Comparison of ENCODE assay signal across 11 cellular contexts in the genomic region with DNA sequence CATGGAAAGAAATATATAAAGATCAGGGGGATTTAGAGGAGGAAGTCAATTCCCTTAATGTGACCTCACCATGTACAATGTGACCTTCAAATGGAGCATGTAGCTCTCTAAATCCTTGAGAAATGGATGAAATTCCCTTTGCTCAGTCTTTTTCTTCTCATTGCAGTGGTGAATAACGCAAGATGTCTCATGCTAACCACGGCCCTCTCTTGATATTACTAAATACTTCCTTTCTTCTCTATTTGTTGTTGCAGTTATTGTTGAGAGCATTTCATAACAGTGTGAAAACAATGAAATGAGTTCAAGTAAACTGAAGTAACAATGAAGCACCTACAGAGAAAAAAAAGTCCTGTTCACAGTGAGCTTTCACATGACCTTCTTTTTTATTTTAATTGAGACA. TPM values are rescaled to one million over a fixed set of nuclear protein-coding genes. Genes with fewer than 3 reads are reported as not detected.
DNase-seq lines count a peak whose midpoint lies in the region; ATAC-seq lines count a peak whose summit lies in the region.
"Had no signal": no experiment of that assay in that cellular context is flagged by ENCODE, and none has a peak within 500 bp of the region (broad histone marks: within the 10 kb centered on the region; RNA-seq: fewer than 3 reads in every experiment).

No MANE protein-coding gene starts in this region.

- H3K9me3 ChIP-seq in aorta (ENCODE audit: control insufficient read depth, low read length) = no peaks in the 10 kb centered on the region

- no peaks in the 10 kb centered on the region for H3K4me1 ChIP-seq in aorta (ENCODE audit: control insufficient read depth in 1 of 2, insufficient read depth in 2 of 2, low read length in 2 of 2)

- no peaks in the 10 kb centered on the region for H3K36me3 ChIP-seq in aorta (ENCODE audit: control insufficient read depth in 1 of 2, insufficient read depth in 2 of 2, low read length in 1 of 2)

- peaks cover 51% of the 10 kb centered on the region for H3K4me1 Mint-ChIP-seq in activated T-helper 1 cell treated with anti-CD3 and anti-CD28 coated beads, Interleukin-12 subunit alpha, Interleukin-12 subunit beta, Interleukin-2, Interleukin-4 antibody, amounts not matched to agents 30 ng/mL and 10 ng/mL and 1 ng/mL, durations not matched to agents 14 hours and 24 hours and 36 hours (ENCODE audit: low read depth)

- peaks cover 2% of the 10 kb centered on the region for H3K27me3 Mint-ChIP-seq in activated T-helper 1 cell treated with anti-CD3 and anti-CD28 coated beads, Interleukin-12 subunit alpha, Interleukin-12 subunit beta, Interleukin-2, Interleukin-4 antibody, amounts not matched to agents 30 ng/mL and 10 ng/mL and 1 ng/mL, durations not matched to agents 14 hours and 24 hours and 36 hours (ENCODE audit: insufficient read depth)
- H3K27me3 Mint-ChIP-seq: B cell had no signal

- no peak for DNase-seq in activated naive CD4-positive, alpha-beta T cell treated with anti-CD3 and anti-CD28 coated beads, Interleukin-2, amount 50 U/mL, for 72 hours (ENCODE audit: low spot score in 2 of 2)
- no peak for DNase-seq in activated naive CD4-positive, alpha-beta T cell (lab: John Stamatoyannopoulos, UW)
- no peak for DNase-seq in activated T-helper 1 cell treated with anti-CD3 and anti-CD28 coated beads, Interleukin-12 subunit alpha, Interleukin-12 subunit beta, Interleukin-2, Interleukin-4 antibody, amounts not matched to agents 30 ng/mL and 10 ng/mL and 1 ng/mL, durations not matched to agents 14 hours and 24 hours and 36 hours (ENCODE audit: low spot score)
- DNase-seq in superior temporal gyrus (ENCODE audit: extremely low spot score) = peak; percentile 6
- DNase-seq in aorta = no peak
- no peak for DNase-seq in NCI-H2081 (lab: John Stamatoyannopoulos, UW)
- no peak for DNase-seq in RPMI8226
- DNase-seq: NCI-H1105, SHP77 had no signal

- intact Hi-C loops in activated T-helper 1 cell treated with anti-CD3 and anti-CD28 coated beads, Interleukin-12 subunit alpha, Interleukin-12 subunit beta, Interleukin-2, Interleukin-4 antibody, amounts not matched to agents 30 ng/mL and 10 ng/mL and 1 ng/mL, durations not matched to agents 14 hours and 24 hours and 36 hours (cut with micrococcal nuclease) = loop anchor here (1.0 to 10.0 kb wide), 9 partner anchors 22 to 413 kb away; partner anchors contain the start of genes KIF14 and ZNF281
- intact Hi-C loops in aorta (cut with DNase I) = no loop called here

- peak overlapping the region in 1 of 2 donors; percentile 9 for H3K27ac Mint-ChIP-seq in activated naive CD4-positive, alpha-beta T cell treated with anti-CD3 and anti-CD28 coated beads, Interleukin-2, amount 50 U/mL, for 72 hours
- peak overlapping the region; percentile 41 for H3K27ac Mint-ChIP-seq in activated T-helper 1 cell treated with anti-CD3 and anti-CD28 coated beads, Interleukin-12 subunit alpha, Interleukin-12 subunit beta, Interleukin-2, Interleukin-4 antibody, amounts not matched to agents 30 ng/mL and 10 ng/mL and 1 ng/mL, durations not matched to agents 14 hours and 24 hours and 36 hours
- H3K27ac Mint-ChIP-seq: B cell had no signal

- no peak overlapping the region for H3K4me3 ChIP-seq in aorta (ENCODE audit: low read length in 2 of 2)

- no peak overlapping the region for H3K27ac ChIP-seq in aorta (ENCODE audit: low read depth in 1 of 2, low read length in 2 of 2)

- H3K36me3 Mint-ChIP-seq in activated naive CD4-positive, alpha-beta T cell treated with anti-CD3 and anti-CD28 coated beads, Interleukin-2, amount 50 U/mL, for 72 hours = peaks cover 6 to 10% of the 10 kb centered on the region in 2 donors
- H3K36me3 Mint-ChIP-seq in activated T-helper 1 cell treated with anti-CD3 and anti-CD28 coated beads, Interleukin-12 subunit alpha, Interleukin-12 subunit beta, Interleukin-2, Interleukin-4 antibody, amounts not matched to agents 30 ng/mL and 10 ng/mL and 1 ng/mL, durations not matched to agents 14 hours and 24 hours and 36 hours (ENCODE audit: low read depth) = no peaks in the 10 kb centered on the region

- H3K4me3 Mint-ChIP-seq in activated T-helper 1 cell treated with anti-CD3 and anti-CD28 coated beads, Interleukin-12 subunit alpha, Interleukin-12 subunit beta, Interleukin-2, Interleukin-4 antibody, amounts not matched to agents 30 ng/mL and 10 ng/mL and 1 ng/mL, durations not matched to agents 14 hours and 24 hours and 36 hours = peak overlapping the region; percentile 51
- H3K4me3 Mint-ChIP-seq: B cell had no signal

- ATAC-seq in activated naive CD4-positive, alpha-beta T cell treated with anti-CD3 and anti-CD28 coated beads, Interleukin-2, amount 50 U/mL, for 72 hours = peak; percentile 64 to 97
- ATAC-seq in HG03175 (IDR thresholded peaks at IDR 0.05; ENCODE audit: unreplicated experiment) = peak; percentile 71
- no peak for ATAC-seq in aorta (ENCODE audit: low FRiP score)

- no peaks in the 10 kb centered on the region for H3K27me3 ChIP-seq in aorta (ENCODE audit: control insufficient read depth in 1 of 2, insufficient read depth in 2 of 2, low read length in 1 of 2)

- no peaks in the 10 kb centered on the region for H3K9me3 Mint-ChIP-seq in activated naive CD4-positive, alpha-beta T cell treated with anti-CD3 and anti-CD28 coated beads, Interleukin-2, amount 50 U/mL, for 72 hours
- no peaks in the 10 kb centered on the region for H3K9me3 Mint-ChIP-seq in activated T-helper 1 cell treated with anti-CD3 and anti-CD28 coated beads, Interleukin-12 subunit alpha, Interleukin-12 subunit beta, Interleukin-2, Interleukin-4 antibody, amounts not matched to agents 30 ng/mL and 10 ng/mL and 1 ng/mL, durations not matched to agents 14 hours and 24 hours and 36 hours

- WGBS in aorta, 2 donors = 86 to 93% methylated on average over 2 of the region's 2 CpGs

RNA-seq across cellular contexts. Expression of gene ZNF281, which starts 55.6 kb away (rescaled TPM):
- 10 to 100 TPM; 16.2 to 19.2 TPM for total RNA-seq in activated naive CD4-positive, alpha-beta T cell treated with anti-CD3 and anti-CD28 coated beads, Interleukin-2, amount 50 U/mL, for 72 hours
- total RNA-seq in activated T-helper 1 cell treated with anti-CD3 and anti-CD28 coated beads, Interleukin-12 subunit alpha, Interleukin-12 subunit beta, Interleukin-2, Interleukin-4 antibody, amounts not matched to agents 30 ng/mL and 10 ng/mL and 1 ng/mL, durations not matched to agents 14 hours and 24 hours and 36 hours = 23.5 and 24.1 TPM in 2 replicates
- total RNA-seq in aorta = 10 to 100 TPM; 12.8 to 13.1 TPM
- polyA plus RNA-seq in aorta = 1 to 10 TPM; 2.1 to 3.2 TPM
